Comparison of ENCODE assay signal across 8 cellular contexts in the genomic region with DNA sequence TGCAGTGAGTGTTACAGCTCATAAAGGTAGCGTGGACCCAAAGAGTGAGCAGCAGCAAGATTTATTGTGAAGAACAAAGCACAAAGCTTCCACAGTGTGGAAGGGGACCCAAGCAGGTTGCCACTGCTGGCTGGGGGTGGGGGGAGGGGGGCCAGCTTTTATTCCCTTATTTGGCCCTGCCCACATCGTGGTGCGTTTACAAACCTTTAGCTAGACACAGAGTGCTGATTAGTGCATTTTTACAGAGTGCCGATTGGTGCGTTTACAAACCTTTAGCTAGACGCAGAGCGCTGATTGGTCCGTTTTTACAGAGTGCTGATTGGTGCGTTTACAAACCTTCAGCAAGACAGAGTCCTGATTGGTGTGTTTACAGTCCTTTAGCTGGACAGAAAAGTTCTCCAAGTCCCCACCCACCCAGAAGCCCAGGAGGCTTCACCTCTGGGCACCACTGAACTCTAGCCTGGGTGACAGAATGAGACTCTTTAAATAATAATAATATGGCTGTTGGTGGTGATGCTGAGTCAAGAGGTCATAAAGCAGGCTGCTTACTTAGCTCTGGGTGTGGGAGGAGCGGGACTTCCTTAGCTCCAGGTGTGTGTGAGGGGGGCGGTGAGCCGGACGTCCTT. TPM values are rescaled to one million over a fixed set of nuclear protein-coding genes. Genes with fewer than 3 reads are reported as not detected.
DNase-seq lines count a peak whose midpoint lies in the region; ATAC-seq and TF ChIP-seq lines count a peak whose summit lies in the region.
"Not testable (repeated sequence)": the region's sequence is repeated elsewhere in the genome, so short reads cannot be mapped to it uniquely, and the experiment has no call there.

No MANE protein-coding gene starts in this region.

- H3K4me1 ChIP-seq in OCI-LY7 (ENCODE audit: insufficient read depth, low read length, poor library complexity, severe bottlenecking): not testable (repeated sequence)
- H3K4me1 ChIP-seq in mucosa of descending colon (ENCODE audit: low read depth): peaks cover 21% of the 10 kb centered on the region

- H3K27me3 Mint-ChIP-seq in Calu3 (ENCODE audit: unreplicated experiment): not testable (repeated sequence)

- DNase-seq in Calu3; stimulated activated naive CD8-positive, alpha-beta T cell treated with anti-CD3 and anti-CD28 coated beads, Interleukin-15, Interleukin-2, amounts not matched to agents 100 U/mL and 50 U/mL, for 24 hours: not testable (repeated sequence)
- DNase-seq in OCI-LY7 (ENCODE audit: low spot score) (peak; percentile 13), fibroblast of gingiva (ENCODE audit: low read depth) (peak; percentile 17), mucosa of descending colon (peak in 1 of 3 donors; percentile 67)
- peak; percentile 66 for DNase-seq in activated effector memory CD4-positive, alpha-beta T cell treated with anti-CD3 and anti-CD28 coated beads, Interleukin-2, amount 50 U/mL, for 16 hours

- H3K4me3 ChIP-seq in OCI-LY7 (ENCODE audit: low read depth, low read length, poor library complexity, severe bottlenecking); mucosa of descending colon: not testable (repeated sequence)

- H2AFZ ChIP-seq in OCI-LY7 (ENCODE audit: low read length): not testable (repeated sequence)

- BruUV-seq in Calu3 (replicated peaks; lab: Mats Ljungman, UMichigan); OCI-LY7 (replicated peaks; lab: Mats Ljungman, UMichigan): not testable (repeated sequence)

- POLR2A ChIA-PET in OCI-LY7 (lab: Charles Lee): interaction anchor here (0.6 to 1.6 kb wide), 5 partner anchors 11 to 1898 kb away, joined by 3 to 8 read pairs (median 4); no protein-coding TSS in a partner anchor

- not testable (repeated sequence) for H3K79me2 ChIP-seq in OCI-LY7 (ENCODE audit: insufficient read depth, low read depth, low read length)

- not testable (repeated sequence) for H3K36me3 ChIP-seq in OCI-LY7 (ENCODE audit: insufficient read depth, low read length); mucosa of descending colon (ENCODE audit: low read depth)

- TF ChIP-seq CTCF in Calu3 (IDR thresholded peaks at IDR 0.05; ENCODE audit: unreplicated experiment); OCI-LY7 (conservative IDR thresholded peaks at IDR 0.05; ENCODE audit: low read length); mucosa of descending colon (IDR thresholded peaks at IDR 0.05): not testable (repeated sequence)

- not testable (repeated sequence) for H4K20me1 ChIP-seq in OCI-LY7 (ENCODE audit: insufficient read depth, low read length)

- H3K27ac ChIP-seq in OCI-LY7 (ENCODE audit: low read depth, low read length, poor library complexity, severe bottlenecking): not testable (repeated sequence)

- peak overlapping the region; percentile 87 for H3K27ac Mint-ChIP-seq in Calu3 (ENCODE audit: unreplicated experiment)

- H3K4me3 Mint-ChIP-seq in Calu3 (ENCODE audit: low read depth, unreplicated experiment): peak overlapping the region; percentile 91

- intact Hi-C loops in Calu3 (cut with micrococcal nuclease; ENCODE audit: unreplicated experiment); OCI-LY7 (cut with micrococcal nuclease; ENCODE audit: unreplicated experiment); mucosa of descending colon (cut with DNase I, micrococcal nuclease): not testable (repeated sequence)

- CTCF ChIA-PET in Calu3 (lab: Charles Lee) (interaction anchor here (0.6 to 0.7 kb wide), 4 partner anchors 9 to 265 kb away, joined by 3 to 4 read pairs (median 3); no protein-coding TSS in a partner anchor), OCI-LY7 (lab: Charles Lee; ENCODE audit: unreplicated experiment) (interaction anchor here (0.5 to 1.4 kb wide), 7 partner anchors 8 to 1726 kb away, joined by 3 to 22 read pairs (median 4); partner anchors contain the start of gene DYNC2I1)

- peaks cover 21% of the 10 kb centered on the region for H3K36me3 Mint-ChIP-seq in Calu3 (ENCODE audit: insufficient read depth, unreplicated experiment)

- ATAC-seq in GM21423 (IDR thresholded peaks at IDR 0.05; ENCODE audit: unreplicated experiment) (peak; percentile 56), HG03354 (IDR thresholded peaks at IDR 0.05; ENCODE audit: poor library complexity, severe bottlenecking, unreplicated experiment) (peak; percentile 69), mucosa of descending colon (peak; percentile 78)
- ATAC-seq in stimulated activated naive CD8-positive, alpha-beta T cell treated with anti-CD3 and anti-CD28 coated beads, Interleukin-15, Interleukin-2, amounts not matched to agents 100 U/mL and 50 U/mL, for 24 hours: peak; percentile 42

- H3K9me2 ChIP-seq in OCI-LY7 (ENCODE audit: insufficient read depth, low read length): not testable (repeated sequence)

- not testable (repeated sequence) for H3K4me2 ChIP-seq in OCI-LY7 (ENCODE audit: low read length)

- not testable (repeated sequence) for H3K9me3 ChIP-seq in OCI-LY7 (ENCODE audit: low read length); mucosa of descending colon

- not testable (repeated sequence) for H3K9me3 Mint-ChIP-seq in Calu3 (ENCODE audit: low read depth, unreplicated experiment)

- H3K4me1 Mint-ChIP-seq in Calu3 (ENCODE audit: low read depth, unreplicated experiment): not testable (repeated sequence)

RNA-seq across cellular contexts. Expression of gene DYNC2I1, which starts 6.7 kb away (rescaled TPM):
- total RNA-seq in Calu3 (2022): 10.5 and 13.0 TPM in 2 replicates
- 5.6 and 17.1 TPM in 2 replicates for total RNA-seq in OCI-LY7 (2014; rRNA removed; shearing (Covaris generic))
- 12.0 TPM in 2 replicates for total RNA-seq in OCI-LY7 (2022)
- total RNA-seq in mucosa of descending colon: 10 to 100 TPM; 19.2 to 31.6 (median 30.8) TPM

RNA-seq across cellular contexts. Expression of gene ESYT2, which starts 33.8 kb away (rescaled TPM):
- total RNA-seq in Calu3 (2022) (61.2 and 66.6 TPM in 2 replicates), OCI-LY7 (2022) (24.2 and 25.7 TPM in 2 replicates), mucosa of descending colon (10 to 100 TPM; 66.8 to 89.3 (median 69.0) TPM)
- total RNA-seq in OCI-LY7 (2014; rRNA removed; shearing (Covaris generic)): 30.5 and 33.7 TPM in 2 replicates
